In the genomic region with DNA sequence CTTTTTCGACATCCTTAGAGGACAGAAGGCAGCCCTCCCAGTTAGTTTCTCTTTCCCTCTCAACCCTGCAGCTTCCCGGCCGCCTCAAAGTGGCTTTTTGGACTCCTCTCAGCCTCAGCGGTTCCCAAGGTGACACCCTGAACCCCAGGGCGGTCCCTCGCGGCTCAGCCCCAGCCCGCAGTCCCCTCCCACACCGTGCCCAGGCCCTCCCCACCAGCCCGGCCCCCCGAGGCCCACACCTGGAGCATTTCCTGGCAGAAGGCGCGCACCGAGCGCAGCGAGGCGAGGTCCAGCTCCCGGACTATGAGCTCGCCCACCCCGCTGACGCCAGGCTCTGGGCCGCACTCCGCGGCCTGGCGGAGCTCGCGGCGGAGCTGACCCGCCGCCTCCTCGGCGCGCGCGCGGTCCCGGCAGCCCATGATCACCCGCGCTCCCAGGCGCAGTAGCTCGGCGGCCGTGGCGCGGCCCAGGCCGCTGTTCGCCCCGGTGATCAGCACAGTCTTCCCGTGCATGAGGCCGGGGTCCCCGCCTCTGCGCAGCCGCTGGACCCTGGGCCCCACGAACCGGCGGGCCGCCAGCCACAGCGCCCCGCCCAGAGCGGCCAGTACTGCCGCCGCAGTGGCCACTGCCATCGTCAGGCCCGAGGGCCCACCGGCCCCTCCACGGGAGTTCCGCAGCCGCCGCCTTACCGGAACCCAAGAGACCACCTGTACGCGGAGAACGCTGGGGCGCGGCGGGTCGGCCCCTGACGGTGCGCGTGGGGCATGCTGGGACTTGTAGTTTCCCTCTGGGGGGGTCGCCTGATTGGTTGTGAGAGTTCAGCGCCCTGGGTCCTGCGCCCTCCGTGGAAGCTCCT, we compare ENCODE assay signal across 1 cellular context.
TF ChIP-seq lines count a peak whose summit lies in the region.

A gene with protein sequence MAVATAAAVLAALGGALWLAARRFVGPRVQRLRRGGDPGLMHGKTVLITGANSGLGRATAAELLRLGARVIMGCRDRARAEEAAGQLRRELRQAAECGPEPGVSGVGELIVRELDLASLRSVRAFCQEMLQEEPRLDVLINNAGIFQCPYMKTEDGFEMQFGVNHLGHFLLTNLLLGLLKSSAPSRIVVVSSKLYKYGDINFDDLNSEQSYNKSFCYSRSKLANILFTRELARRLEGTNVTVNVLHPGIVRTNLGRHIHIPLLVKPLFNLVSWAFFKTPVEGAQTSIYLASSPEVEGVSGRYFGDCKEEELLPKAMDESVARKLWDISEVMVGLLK (minus strand): TSS at position 713 of the 856 bp plus-strand sequence. CDS start 81 bp downstream, at position 632.

TF ChIP-seq in K562, 482 proteins besides CTCF, POLR2A, EP300 and RAD21 (continued from another document and continues in another):
- TF ChIP-seq, protein P1, sequence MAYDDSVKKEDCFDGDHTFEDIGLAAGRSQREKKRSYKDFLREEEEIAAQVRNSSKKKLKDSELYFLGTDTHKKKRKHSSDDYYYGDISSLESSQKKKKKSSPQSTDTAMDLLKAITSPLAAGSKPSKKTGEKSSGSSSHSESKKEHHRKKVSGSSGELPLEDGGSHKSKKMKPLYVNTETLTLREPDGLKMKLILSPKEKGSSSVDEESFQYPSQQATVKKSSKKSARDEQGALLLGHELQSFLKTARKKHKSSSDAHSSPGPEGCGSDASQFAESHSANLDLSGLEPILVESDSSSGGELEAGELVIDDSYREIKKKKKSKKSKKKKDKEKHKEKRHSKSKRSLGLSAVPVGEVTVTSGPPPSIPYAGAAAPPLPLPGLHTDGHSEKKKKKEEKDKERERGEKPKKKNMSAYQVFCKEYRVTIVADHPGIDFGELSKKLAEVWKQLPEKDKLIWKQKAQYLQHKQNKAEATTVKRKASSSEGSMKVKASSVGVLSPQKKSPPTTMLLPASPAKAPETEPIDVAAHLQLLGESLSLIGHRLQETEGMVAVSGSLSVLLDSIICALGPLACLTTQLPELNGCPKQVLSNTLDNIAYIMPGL (CRISPR knock-in tag; IDR thresholded peaks at IDR 0.05) = peak; percentile 86; the same call in 1 of the 2 replicates
- TF ChIP-seq RCOR1 (IDR thresholded peaks at IDR 0.05; ENCODE audit: borderline replicate concordance in 1 of 2, low read depth in 2 of 2, low read length in 2 of 2) (peak in 1 of 2 experiments; percentile 5; a peak in 1 of 4 replicates), HCFC1 (IDR thresholded peaks at IDR 0.05; ENCODE audit: low read depth, low read length) (peak; percentile 95), DMBX1 (CRISPR knock-in tag; IDR thresholded peaks at IDR 0.05; ENCODE audit: borderline replicate concordance) (peak; percentile 45; the same call in 1 of the 2 replicates), MXI1 (IDR thresholded peaks at IDR 0.05; ENCODE audit: low read depth, low read length) (no peak), RBFOX2 (IDR thresholded peaks at IDR 0.05; ENCODE audit: low read depth, low read length) (peak; percentile 85), ADNP (tag; IDR thresholded peaks at IDR 0.05) (no peak), TAF1 (IDR thresholded peaks at IDR 0.05; ENCODE audit: control insufficient read depth, extremely low read depth, insufficient read depth, low read length, severe bottlenecking) (peak; percentile 22), CTBP1 (IDR thresholded peaks at IDR 0.05; ENCODE audit: borderline replicate concordance) (peak; percentile 74; the same call in 1 of the 2 replicates), NONO (IDR thresholded peaks at IDR 0.05; ENCODE audit: low read depth in 2 of 2, low read length in 1 of 2) (peak; percentile 59 to 62; a peak in 1 of 4 replicates), KDM1A (IDR thresholded peaks at IDR 0.05) (no peak), ZNF146 (CRISPR knock-in tag; IDR thresholded peaks at IDR 0.05; ENCODE audit: unreplicated experiment) (no peak), CXXC5 (CRISPR knock-in tag; IDR thresholded peaks at IDR 0.05) (peak; percentile 93), ILF3 (IDR thresholded peaks at IDR 0.05; ENCODE audit: borderline replicate concordance) (no peak), CAMTA2 (CRISPR knock-in tag; conservative IDR thresholded peaks at IDR 0.05) (0 out of 2 replicates have a peak, but pooled peaks have one; percentile 44), FOXK1 (CRISPR knock-in tag; IDR thresholded peaks at IDR 0.05; ENCODE audit: borderline replicate concordance) (no peak), ZNF174 (CRISPR knock-in tag; IDR thresholded peaks at IDR 0.05) (no peak), MYC (IDR thresholded peaks at IDR 0.05; ENCODE audit: low read depth, low read length) (peak; percentile 54; the same call in 1 of the 2 replicates), MYC (CRISPR knock-in tag; IDR thresholded peaks at IDR 0.05; ENCODE audit: borderline replicate concordance, low read depth) (no peak), JUND (IDR thresholded peaks at IDR 0.05; ENCODE audit: borderline replicate concordance, low read depth, low read length) (0 out of 2 replicates have a peak, but pooled peaks have one; percentile 36), JUND (tag; IDR thresholded peaks at IDR 0.05; ENCODE audit: borderline replicate concordance, low read depth, low read length) (no peak)
- TF ChIP-seq, protein P2, sequence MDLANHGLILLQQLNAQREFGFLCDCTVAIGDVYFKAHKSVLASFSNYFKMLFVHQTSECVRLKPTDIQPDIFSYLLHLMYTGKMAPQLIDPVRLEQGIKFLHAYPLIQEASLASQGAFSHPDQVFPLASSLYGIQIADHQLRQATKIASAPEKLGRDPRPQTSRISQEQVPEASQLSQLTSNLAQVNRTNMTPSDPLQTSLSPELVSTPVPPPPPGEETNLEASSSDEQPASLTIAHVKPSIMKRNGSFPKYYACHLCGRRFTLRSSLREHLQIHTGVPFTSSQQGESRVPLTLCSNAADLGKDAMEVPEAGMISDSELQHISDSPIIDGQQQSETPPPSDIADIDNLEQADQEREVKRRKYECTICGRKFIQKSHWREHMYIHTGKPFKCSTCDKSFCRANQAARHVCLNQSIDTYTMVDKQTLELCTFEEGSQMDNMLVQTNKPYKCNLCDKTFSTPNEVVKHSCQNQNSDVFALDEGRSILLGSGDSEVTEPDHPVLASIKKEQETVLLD (IDR thresholded peaks at IDR 0.05) = peak; percentile 56; the same call in 1 of the 2 replicates
- TF ChIP-seq, protein P3, sequence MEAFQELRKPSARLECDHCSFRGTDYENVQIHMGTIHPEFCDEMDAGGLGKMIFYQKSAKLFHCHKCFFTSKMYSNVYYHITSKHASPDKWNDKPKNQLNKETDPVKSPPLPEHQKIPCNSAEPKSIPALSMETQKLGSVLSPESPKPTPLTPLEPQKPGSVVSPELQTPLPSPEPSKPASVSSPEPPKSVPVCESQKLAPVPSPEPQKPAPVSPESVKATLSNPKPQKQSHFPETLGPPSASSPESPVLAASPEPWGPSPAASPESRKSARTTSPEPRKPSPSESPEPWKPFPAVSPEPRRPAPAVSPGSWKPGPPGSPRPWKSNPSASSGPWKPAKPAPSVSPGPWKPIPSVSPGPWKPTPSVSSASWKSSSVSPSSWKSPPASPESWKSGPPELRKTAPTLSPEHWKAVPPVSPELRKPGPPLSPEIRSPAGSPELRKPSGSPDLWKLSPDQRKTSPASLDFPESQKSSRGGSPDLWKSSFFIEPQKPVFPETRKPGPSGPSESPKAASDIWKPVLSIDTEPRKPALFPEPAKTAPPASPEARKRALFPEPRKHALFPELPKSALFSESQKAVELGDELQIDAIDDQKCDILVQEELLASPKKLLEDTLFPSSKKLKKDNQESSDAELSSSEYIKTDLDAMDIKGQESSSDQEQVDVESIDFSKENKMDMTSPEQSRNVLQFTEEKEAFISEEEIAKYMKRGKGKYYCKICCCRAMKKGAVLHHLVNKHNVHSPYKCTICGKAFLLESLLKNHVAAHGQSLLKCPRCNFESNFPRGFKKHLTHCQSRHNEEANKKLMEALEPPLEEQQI (IDR thresholded peaks at IDR 0.05) = no peak
- TF ChIP-seq, protein P4, sequence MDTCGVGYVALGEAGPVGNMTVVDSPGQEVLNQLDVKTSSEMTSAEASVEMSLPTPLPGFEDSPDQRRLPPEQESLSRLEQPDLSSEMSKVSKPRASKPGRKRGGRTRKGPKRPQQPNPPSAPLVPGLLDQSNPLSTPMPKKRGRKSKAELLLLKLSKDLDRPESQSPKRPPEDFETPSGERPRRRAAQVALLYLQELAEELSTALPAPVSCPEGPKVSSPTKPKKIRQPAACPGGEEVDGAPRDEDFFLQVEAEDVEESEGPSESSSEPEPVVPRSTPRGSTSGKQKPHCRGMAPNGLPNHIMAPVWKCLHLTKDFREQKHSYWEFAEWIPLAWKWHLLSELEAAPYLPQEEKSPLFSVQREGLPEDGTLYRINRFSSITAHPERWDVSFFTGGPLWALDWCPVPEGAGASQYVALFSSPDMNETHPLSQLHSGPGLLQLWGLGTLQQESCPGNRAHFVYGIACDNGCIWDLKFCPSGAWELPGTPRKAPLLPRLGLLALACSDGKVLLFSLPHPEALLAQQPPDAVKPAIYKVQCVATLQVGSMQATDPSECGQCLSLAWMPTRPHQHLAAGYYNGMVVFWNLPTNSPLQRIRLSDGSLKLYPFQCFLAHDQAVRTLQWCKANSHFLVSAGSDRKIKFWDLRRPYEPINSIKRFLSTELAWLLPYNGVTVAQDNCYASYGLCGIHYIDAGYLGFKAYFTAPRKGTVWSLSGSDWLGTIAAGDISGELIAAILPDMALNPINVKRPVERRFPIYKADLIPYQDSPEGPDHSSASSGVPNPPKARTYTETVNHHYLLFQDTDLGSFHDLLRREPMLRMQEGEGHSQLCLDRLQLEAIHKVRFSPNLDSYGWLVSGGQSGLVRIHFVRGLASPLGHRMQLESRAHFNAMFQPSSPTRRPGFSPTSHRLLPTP (IDR thresholded peaks at IDR 0.05; ENCODE audit: borderline replicate concordance, extremely low read depth, insufficient read length) = no peak
- TF ChIP-seq, protein P5, sequence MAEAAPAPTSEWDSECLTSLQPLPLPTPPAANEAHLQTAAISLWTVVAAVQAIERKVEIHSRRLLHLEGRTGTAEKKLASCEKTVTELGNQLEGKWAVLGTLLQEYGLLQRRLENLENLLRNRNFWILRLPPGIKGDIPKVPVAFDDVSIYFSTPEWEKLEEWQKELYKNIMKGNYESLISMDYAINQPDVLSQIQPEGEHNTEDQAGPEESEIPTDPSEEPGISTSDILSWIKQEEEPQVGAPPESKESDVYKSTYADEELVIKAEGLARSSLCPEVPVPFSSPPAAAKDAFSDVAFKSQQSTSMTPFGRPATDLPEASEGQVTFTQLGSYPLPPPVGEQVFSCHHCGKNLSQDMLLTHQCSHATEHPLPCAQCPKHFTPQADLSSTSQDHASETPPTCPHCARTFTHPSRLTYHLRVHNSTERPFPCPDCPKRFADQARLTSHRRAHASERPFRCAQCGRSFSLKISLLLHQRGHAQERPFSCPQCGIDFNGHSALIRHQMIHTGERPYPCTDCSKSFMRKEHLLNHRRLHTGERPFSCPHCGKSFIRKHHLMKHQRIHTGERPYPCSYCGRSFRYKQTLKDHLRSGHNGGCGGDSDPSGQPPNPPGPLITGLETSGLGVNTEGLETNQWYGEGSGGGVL (CRISPR knock-in tag; IDR thresholded peaks at IDR 0.05) = no peak
- TF ChIP-seq, protein P6, sequence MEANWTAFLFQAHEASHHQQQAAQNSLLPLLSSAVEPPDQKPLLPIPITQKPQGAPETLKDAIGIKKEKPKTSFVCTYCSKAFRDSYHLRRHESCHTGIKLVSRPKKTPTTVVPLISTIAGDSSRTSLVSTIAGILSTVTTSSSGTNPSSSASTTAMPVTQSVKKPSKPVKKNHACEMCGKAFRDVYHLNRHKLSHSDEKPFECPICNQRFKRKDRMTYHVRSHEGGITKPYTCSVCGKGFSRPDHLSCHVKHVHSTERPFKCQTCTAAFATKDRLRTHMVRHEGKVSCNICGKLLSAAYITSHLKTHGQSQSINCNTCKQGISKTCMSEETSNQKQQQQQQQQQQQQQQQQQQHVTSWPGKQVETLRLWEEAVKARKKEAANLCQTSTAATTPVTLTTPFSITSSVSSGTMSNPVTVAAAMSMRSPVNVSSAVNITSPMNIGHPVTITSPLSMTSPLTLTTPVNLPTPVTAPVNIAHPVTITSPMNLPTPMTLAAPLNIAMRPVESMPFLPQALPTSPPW (CRISPR knock-in tag; IDR thresholded peaks at IDR 0.05) = peak; percentile 78
- TF ChIP-seq, protein P7, sequence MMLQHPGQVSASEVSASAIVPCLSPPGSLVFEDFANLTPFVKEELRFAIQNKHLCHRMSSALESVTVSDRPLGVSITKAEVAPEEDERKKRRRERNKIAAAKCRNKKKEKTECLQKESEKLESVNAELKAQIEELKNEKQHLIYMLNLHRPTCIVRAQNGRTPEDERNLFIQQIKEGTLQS (IDR thresholded peaks at IDR 0.05) = no peak
- TF ChIP-seq, protein P7 (CRISPR knock-in tag; conservative IDR thresholded peaks at IDR 0.05) = no peak
- TF ChIP-seq, protein P8, sequence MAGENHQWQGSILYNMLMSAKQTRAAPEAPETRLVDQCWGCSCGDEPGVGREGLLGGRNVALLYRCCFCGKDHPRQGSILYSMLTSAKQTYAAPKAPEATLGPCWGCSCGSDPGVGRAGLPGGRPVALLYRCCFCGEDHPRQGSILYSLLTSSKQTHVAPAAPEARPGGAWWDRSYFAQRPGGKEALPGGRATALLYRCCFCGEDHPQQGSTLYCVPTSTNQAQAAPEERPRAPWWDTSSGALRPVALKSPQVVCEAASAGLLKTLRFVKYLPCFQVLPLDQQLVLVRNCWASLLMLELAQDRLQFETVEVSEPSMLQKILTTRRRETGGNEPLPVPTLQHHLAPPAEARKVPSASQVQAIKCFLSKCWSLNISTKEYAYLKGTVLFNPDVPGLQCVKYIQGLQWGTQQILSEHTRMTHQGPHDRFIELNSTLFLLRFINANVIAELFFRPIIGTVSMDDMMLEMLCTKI (IDR thresholded peaks at IDR 0.05; ENCODE audit: partially characterized antibody) = no peak
- TF ChIP-seq, protein P9, sequence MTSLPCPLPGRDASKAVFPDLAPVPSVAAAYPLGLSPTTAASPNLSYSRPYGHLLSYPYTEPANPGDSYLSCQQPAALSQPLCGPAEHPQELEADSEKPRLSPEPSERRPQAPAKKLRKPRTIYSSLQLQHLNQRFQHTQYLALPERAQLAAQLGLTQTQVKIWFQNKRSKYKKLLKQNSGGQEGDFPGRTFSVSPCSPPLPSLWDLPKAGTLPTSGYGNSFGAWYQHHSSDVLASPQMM (CRISPR knock-in tag; IDR thresholded peaks at IDR 0.05) = no peak
- TF ChIP-seq, protein P10, sequence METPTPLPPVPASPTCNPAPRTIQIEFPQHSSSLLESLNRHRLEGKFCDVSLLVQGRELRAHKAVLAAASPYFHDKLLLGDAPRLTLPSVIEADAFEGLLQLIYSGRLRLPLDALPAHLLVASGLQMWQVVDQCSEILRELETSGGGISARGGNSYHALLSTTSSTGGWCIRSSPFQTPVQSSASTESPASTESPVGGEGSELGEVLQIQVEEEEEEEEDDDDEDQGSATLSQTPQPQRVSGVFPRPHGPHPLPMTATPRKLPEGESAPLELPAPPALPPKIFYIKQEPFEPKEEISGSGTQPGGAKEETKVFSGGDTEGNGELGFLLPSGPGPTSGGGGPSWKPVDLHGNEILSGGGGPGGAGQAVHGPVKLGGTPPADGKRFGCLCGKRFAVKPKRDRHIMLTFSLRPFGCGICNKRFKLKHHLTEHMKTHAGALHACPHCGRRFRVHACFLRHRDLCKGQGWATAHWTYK (CRISPR knock-in tag; IDR thresholded peaks at IDR 0.05) = no peak
